1 cellular context compared by ENCODE assay signal in genomic region chr21:39313457-39314154, GRCh38.
TF ChIP-seq lines count a peak whose summit lies in the region.

TSS of gene BRWD1 (minus strand) at chr21:39313632. CDS start at chr21:39313491, 141 bp downstream.

TF ChIP-seq in HepG2, 621 proteins besides CTCF, POLR2A, EP300 and RAD21 (continued from another document and continues in another):
- TF ChIP-seq NAIF1 (CRISPR knock-in tag; IDR thresholded peaks at IDR 0.05; ENCODE audit: borderline replicate concordance) (peak; percentile 84; the same call in 1 of the 2 replicates), STAT6 (CRISPR knock-in tag; IDR thresholded peaks at IDR 0.05; ENCODE audit: borderline replicate concordance) (no peak), TBP (CRISPR knock-in tag; IDR thresholded peaks at IDR 0.05) (no peak), ZNF564 (CRISPR knock-in tag; IDR thresholded peaks at IDR 0.05) (peak; percentile 90), PLSCR1 (CRISPR knock-in tag; IDR thresholded peaks at IDR 0.05; ENCODE audit: borderline replicate concordance) (0 out of 2 replicates have a peak, but pooled peaks have one; percentile 65), NR0B2 (CRISPR knock-in tag; IDR thresholded peaks at IDR 0.05) (peak; percentile 49), BCL6 (CRISPR knock-in tag; IDR thresholded peaks at IDR 0.05) (0 out of 2 replicates have a peak, but pooled peaks have one; percentile 31), SP5 (CRISPR knock-in tag; IDR thresholded peaks at IDR 0.05; ENCODE audit: borderline replicate concordance, low read depth) (0 out of 2 replicates have a peak, but pooled peaks have one; percentile 23), GFI1 (CRISPR knock-in tag; IDR thresholded peaks at IDR 0.05; ENCODE audit: borderline replicate concordance) (peak; percentile 88), ZNF407 (CRISPR knock-in tag; IDR thresholded peaks at IDR 0.05; ENCODE audit: not compliant biosample characterization) (peak; percentile 59), ZNF572 (CRISPR knock-in tag; IDR thresholded peaks at IDR 0.05) (no peak), ZNF704 (CRISPR knock-in tag; IDR thresholded peaks at IDR 0.05; ENCODE audit: borderline replicate concordance) (no peak), ZNF83 (CRISPR knock-in tag; IDR thresholded peaks at IDR 0.05; ENCODE audit: borderline replicate concordance) (peak; percentile 38; the same call in 1 of the 2 replicates), ZNF329 (CRISPR knock-in tag; IDR thresholded peaks at IDR 0.05; ENCODE audit: low read depth) (0 out of 2 replicates have a peak, but pooled peaks have one; percentile 5), ZNF703 (CRISPR knock-in tag; IDR thresholded peaks at IDR 0.05; ENCODE audit: borderline replicate concordance) (0 out of 2 replicates have a peak, but pooled peaks have one; percentile 79), MTERF4 (CRISPR knock-in tag; IDR thresholded peaks at IDR 0.05) (no peak), ZFP36L1 (CRISPR knock-in tag; IDR thresholded peaks at IDR 0.05) (peak; percentile 92), ZMYM3 (CRISPR knock-in tag; IDR thresholded peaks at IDR 0.05) (peak; percentile 20; the same call in 1 of the 2 replicates), CBX1 (IDR thresholded peaks at IDR 0.05; ENCODE audit: low read depth) (peak; percentile 35), MXD4 (CRISPR knock-in tag; IDR thresholded peaks at IDR 0.05) (peak; percentile 54), IKZF5 (CRISPR knock-in tag; IDR thresholded peaks at IDR 0.05) (peak; percentile 55; the same call in 1 of the 2 replicates), POLR2G (IDR thresholded peaks at IDR 0.05; ENCODE audit: low read depth, low read length) (peak; percentile 82), ZNF547 (CRISPR knock-in tag; IDR thresholded peaks at IDR 0.05) (peak; percentile 49), MNT (IDR thresholded peaks at IDR 0.05) (peak; percentile 72), ZNF678 (CRISPR knock-in tag; IDR thresholded peaks at IDR 0.05) (peak; percentile 26; the same call in 1 of the 2 replicates), FOXP4 (CRISPR knock-in tag; IDR thresholded peaks at IDR 0.05) (peak; percentile 31; the same call in 1 of the 2 replicates), BRD4 (CRISPR knock-in tag; IDR thresholded peaks at IDR 0.05) (peak; percentile 84; the same call in 1 of the 2 replicates), SMC3 (IDR thresholded peaks at IDR 0.05; ENCODE audit: low read length) (no peak), ZSCAN25 (CRISPR knock-in tag; IDR thresholded peaks at IDR 0.05) (no peak), ZNF772 (CRISPR knock-in tag; IDR thresholded peaks at IDR 0.05) (no peak), FOXK2 (IDR thresholded peaks at IDR 0.05) (no peak), PITX1 (CRISPR knock-in tag; IDR thresholded peaks at IDR 0.05) (0 out of 2 replicates have a peak, but pooled peaks have one; percentile 39), BATF2 (CRISPR knock-in tag; IDR thresholded peaks at IDR 0.05) (peak; percentile 80), CBX5 (CRISPR knock-in tag; IDR thresholded peaks at IDR 0.05; ENCODE audit: borderline replicate concordance) (peak; percentile 50; the same call in 1 of the 2 replicates), MEF2D (CRISPR knock-in tag; IDR thresholded peaks at IDR 0.05) (0 out of 2 replicates have a peak, but pooled peaks have one; percentile 12), NR2F6 (IDR thresholded peaks at IDR 0.05) (no peak), NR2F6 (CRISPR knock-in tag; IDR thresholded peaks at IDR 0.05) (no peak), ZNF709 (CRISPR knock-in tag; IDR thresholded peaks at IDR 0.05) (peak; percentile 41; the same call in 1 of the 2 replicates), HOXA9 (CRISPR knock-in tag; IDR thresholded peaks at IDR 0.05; ENCODE audit: borderline replicate concordance) (peak; percentile 79; the same call in 1 of the 2 replicates), ZKSCAN1 (IDR thresholded peaks at IDR 0.05; ENCODE audit: low read length) (no peak), KMT2B (CRISPR knock-in tag; IDR thresholded peaks at IDR 0.05) (peak; percentile 8)
